Comparison of ENCODE assay signal across 28 cellular contexts in genomic region chr3:101166150-101166549, GRCh38.
"Had no signal": no experiment of that assay in that cellular context is flagged by ENCODE, and none has a peak within 500 bp of the region (broad histone marks: within the 10 kb centered on the region; RNA-seq: fewer than 3 reads in every experiment).

No MANE protein-coding gene starts in this region.

- H3K4me3 Mint-ChIP-seq: activated CD8-positive, alpha-beta T cell treated with anti-CD3 and anti-CD28 coated beads for 36 hours; activated naive CD8-positive, alpha-beta T cell; activated T-cell treated with anti-CD3 and anti-CD28 coated beads, Interleukin-2, amount 50 U/mL, for 4 hours; activated T-helper 17 cell treated with anti-CD3 and anti-CD28 coated beads, Interleukin-2, amount 50 U/mL, for 72 hours; effector memory CD8-positive, alpha-beta T cell; WTC11 had no signal

- ATAC-seq: activated CD8-positive, alpha-beta T cell treated with anti-CD3 and anti-CD28 coated beads for 36 hours; activated T-cell treated with anti-CD3 and anti-CD28 coated beads, Interleukin-2, amount 50 U/mL, for 4 hours; activated T-helper 17 cell treated with anti-CD3 and anti-CD28 coated beads, Interleukin-2, amount 50 U/mL, for 72 hours; effector memory CD8-positive, alpha-beta T cell; gastroesophageal sphincter; heart right ventricle; WTC11 had no signal

- H3K27ac Mint-ChIP-seq: activated CD8-positive, alpha-beta T cell treated with anti-CD3 and anti-CD28 coated beads for 36 hours; activated naive CD8-positive, alpha-beta T cell; activated T-helper 17 cell treated with anti-CD3 and anti-CD28 coated beads, Interleukin-2, amount 50 U/mL, for 72 hours; effector memory CD8-positive, alpha-beta T cell; WTC11 had no signal

- DNase-seq: activated CD4-positive, alpha-beta T cell treated with anti-CD3 and anti-CD28 coated beads for 1 hour; activated CD4-positive, alpha-beta T cell treated with anti-CD3 and anti-CD28 coated beads for 4 hours; activated CD4-positive, alpha-beta T cell treated with anti-CD3 and anti-CD28 coated beads, Interleukin-2, amount 50 U/mL, for 1 hour; activated CD4-positive, alpha-beta T cell treated with anti-CD3 and anti-CD28 coated beads, Interleukin-2, amount 50 U/mL, for 48 hours; activated CD8-positive, alpha-beta memory T cell treated with anti-CD3 and anti-CD28 coated beads for 24 hours; activated CD8-positive, alpha-beta T cell treated with anti-CD3 and anti-CD28 coated beads for 36 hours; activated effector memory CD4-positive, alpha-beta T cell treated with Interleukin-2 at 50 U/mL for 16 hours; activated gamma-delta T cell treated with Interleukin-2 at 50 U/mL for 16 hours; activated naive CD4-positive, alpha-beta T cell treated with anti-CD3 and anti-CD28 coated beads, Interleukin-2, amount 50 U/mL, for 16 hours; activated naive CD4-positive, alpha-beta T cell treated with Interleukin-2 at 50 U/mL for 16 hours; activated T-cell treated with anti-CD3 and anti-CD28 coated beads, Interleukin-2, amount 50 U/mL, for 4 hours; amniotic stem cell; anterior cingulate cortex; brain microvascular endothelial cell; caudate nucleus; cortex of kidney; dermis blood vessel endothelial cell; effector CD4-positive, alpha-beta T cell; effector memory CD8-positive, alpha-beta T cell; erythroblast; esophagus squamous epithelium; foreskin melanocyte; heart right ventricle; T-helper 2 cell had no signal

- H3K36me3 Mint-ChIP-seq: WTC11 had no signal

- H3K4me1 Mint-ChIP-seq: activated T-helper 17 cell treated with anti-CD3 and anti-CD28 coated beads, Interleukin-2, amount 50 U/mL, for 72 hours; WTC11 had no signal

- H3K9me3 Mint-ChIP-seq: activated CD8-positive, alpha-beta T cell treated with anti-CD3 and anti-CD28 coated beads for 36 hours; activated T-cell treated with anti-CD3 and anti-CD28 coated beads, Interleukin-2, amount 50 U/mL, for 4 hours; activated T-helper 17 cell treated with anti-CD3 and anti-CD28 coated beads, Interleukin-2, amount 50 U/mL, for 72 hours; effector memory CD8-positive, alpha-beta T cell; WTC11 had no signal
